ENCODE assay signal across 8 cellular contexts in the genomic region with DNA sequence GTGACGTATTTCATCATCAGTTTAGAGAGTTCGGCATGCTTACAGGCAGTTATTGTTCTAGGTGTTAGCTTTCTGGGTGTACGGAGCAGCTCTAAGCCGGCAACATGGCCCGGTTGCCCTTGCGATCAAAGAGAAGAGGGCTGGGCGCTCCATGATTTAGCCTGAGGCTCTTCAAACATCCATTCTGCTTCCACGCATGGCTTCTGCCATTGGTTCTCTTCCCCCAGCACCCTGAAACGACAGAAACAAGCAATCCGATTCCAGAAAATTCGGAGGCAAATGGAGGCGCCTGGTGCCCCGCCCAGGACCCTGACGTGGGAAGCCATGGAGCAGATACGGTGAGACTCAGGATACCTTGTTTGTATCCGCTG. TPM values are rescaled to one million over a fixed set of nuclear protein-coding genes. Genes with fewer than 3 reads are reported as not detected.
DNase-seq lines count a peak whose midpoint lies in the region; ATAC-seq, FAIRE-seq and TF ChIP-seq lines count a peak whose summit lies in the region.

No MANE protein-coding gene starts in this region.

- H3K18ac ChIP-seq in mesendoderm (ENCODE audit: low read length) = peak overlapping the region; percentile 85

- WGBS in mesendoderm (ENCODE audit: extremely low coverage, insufficient coverage, low lambda C conversion rate) = no CpG with 5 or more reads among the region's 16 CpGs

- no peak overlapping the region for H4K8ac ChIP-seq in mesendoderm (ENCODE audit: low read depth, low read length)

- peak; percentile 34 for DNase-seq in Ammon's horn (ENCODE audit: low spot score)
- DNase-seq in GM19239 (ENCODE audit: insufficient read length, low spot score) = no peak
- DNase-seq in mesendoderm = peak; percentile 82
- DNase-seq in stimulated activated CD8-positive, alpha-beta memory T cell treated with anti-CD3 and anti-CD28 coated beads, Interleukin-4, amount 100 ng/mL, for 48 hours = peak; percentile 66
- no peak for DNase-seq in NCI-H1694 treated with DMSO at 0.1 percent for 48 hours (lab: John Stamatoyannopoulos, UW)

- H4K20me1 ChIP-seq in KMS-11 (ENCODE audit: insufficient read depth) = 0 out of 2 replicates have a peak, but pooled peaks cover 18% of the 10 kb centered on the region

- peak overlapping the region; percentile 71 for H2BK5ac ChIP-seq in mesendoderm (ENCODE audit: low read length)

- H3K79me1 ChIP-seq in mesendoderm (ENCODE audit: low read length) = peaks cover 18% of the 10 kb centered on the region

- H2BK120ac ChIP-seq in mesendoderm (ENCODE audit: low read depth, low read length) = no peak overlapping the region

- peak overlapping the region; percentile 97 for H3K56ac ChIP-seq in mesendoderm (ENCODE audit: low read length)

- H3K36me3 ChIP-seq in KMS-11 (ENCODE audit: insufficient read depth) (no peaks in the 10 kb centered on the region; the same call in 1 of the 2 replicates), duodenal mucosa (ENCODE audit: control insufficient read depth in 1 of 2, insufficient read depth in 2 of 2, low read length in 2 of 2) (peaks cover 0 to 16% of the 10 kb centered on the region in 2 donors), mesendoderm (ENCODE audit: control insufficient read depth, insufficient read depth, low read length) (peaks cover 4% of the 10 kb centered on the region)

- peak overlapping the region; percentile 48 for H2AK5ac ChIP-seq in mesendoderm (ENCODE audit: low read length)

- ATAC-seq in activated CD4-positive, CD25-positive, alpha-beta regulatory T cell treated with anti-CD3 and anti-CD28 coated beads, Interleukin-2, amount 50 U/mL, for 24 hours = peak; percentile 9 to 13

- no peak overlapping the region for H4K5ac ChIP-seq in mesendoderm (ENCODE audit: low read length)

- H3K27ac ChIP-seq in KMS-11 = peak overlapping the region; percentile 69
- peak overlapping the region; percentile 95 for H3K27ac ChIP-seq in duodenal mucosa (ENCODE audit: low read depth, low read length)
- H3K27ac ChIP-seq in mesendoderm (ENCODE audit: low read depth, low read length) = peak overlapping the region; percentile 86

- no peak for TF ChIP-seq CTCF in KMS-11 (conservative IDR thresholded peaks at IDR 0.05; ENCODE audit: low read depth, low read length)

- H3K23ac ChIP-seq in mesendoderm (ENCODE audit: low read length) = no peak overlapping the region

- peak overlapping the region; percentile 36 for H3K4me3 ChIP-seq in KMS-11 (IDR thresholded peaks at IDR 0.05; ENCODE audit: insufficient read depth, low read depth, low read length)
- H3K4me3 ChIP-seq in duodenal mucosa (ENCODE audit: low read depth in 1 of 2, low read length in 2 of 2) = peak overlapping the region; percentile 95
- peak overlapping the region; percentile 94 for H3K4me3 ChIP-seq in mesendoderm (ENCODE audit: low read length)

- peak overlapping the region; percentile 65 for H3K4ac ChIP-seq in mesendoderm (ENCODE audit: low read depth, low read length)

- H2AFZ ChIP-seq in KMS-11 (ENCODE audit: low read depth) = peak overlapping the region; percentile 86

- H3K27me3 ChIP-seq in KMS-11 (ENCODE audit: insufficient read depth, low read depth) = no peaks in the 10 kb centered on the region
- no peaks in the 10 kb centered on the region for H3K27me3 ChIP-seq in duodenal mucosa (ENCODE audit: control insufficient read depth in 1 of 2, insufficient read depth in 2 of 2, low read length in 2 of 2)
- no peaks in the 10 kb centered on the region for H3K27me3 ChIP-seq in mesendoderm (ENCODE audit: insufficient read depth, low read length, poor library complexity)

- FAIRE-seq in GM19239 (lab: Jason Lieb, UNC) = peak; percentile 44

- peak overlapping the region; percentile 93 for H3K4me2 ChIP-seq in KMS-11
- H3K4me2 ChIP-seq in mesendoderm (ENCODE audit: low read length) = peak overlapping the region; percentile 72

- peak overlapping the region; percentile 86 for H3K9ac ChIP-seq in KMS-11
- H3K9ac ChIP-seq in duodenal mucosa (ENCODE audit: low read depth in 1 of 2, low read length in 2 of 2) = peak overlapping the region; percentile 93 to 97
- H3K9ac ChIP-seq in mesendoderm (ENCODE audit: low read length) = peak overlapping the region; percentile 95

- H3K4me1 ChIP-seq in KMS-11 (ENCODE audit: low read depth, poor library complexity, severe bottlenecking) (peaks cover 36% of the 10 kb centered on the region), duodenal mucosa (ENCODE audit: control insufficient read depth in 1 of 2, insufficient read depth in 2 of 2, low read length in 2 of 2) (peaks cover 44 to 52% of the 10 kb centered on the region in 2 donors), mesendoderm (ENCODE audit: control insufficient read depth, low read depth, low read length) (peaks cover 11% of the 10 kb centered on the region)

- peaks cover 46% of the 10 kb centered on the region for H3K79me2 ChIP-seq in KMS-11 (ENCODE audit: insufficient read depth, low read depth)
- peaks cover 45% of the 10 kb centered on the region for H3K79me2 ChIP-seq in mesendoderm (ENCODE audit: control insufficient read depth, insufficient read depth, low read length)

- H2BK15ac ChIP-seq in mesendoderm (replicated peaks; ENCODE audit: low read depth) = no peak overlapping the region

- no peaks in the 10 kb centered on the region for H3K9me3 ChIP-seq in duodenal mucosa (ENCODE audit: control insufficient read depth in 1 of 2, low read length in 2 of 2)

RNA-seq across cellular contexts. Expression of a gene that starts 0.6 kb away (rescaled TPM):
- polyA plus RNA-seq in mesendoderm (2013, experiment 1 of 2) = 72.7 TPM
- 73.4 TPM for polyA plus RNA-seq in mesendoderm (2013, experiment 2 of 2)

RNA-seq across cellular contexts. Expression of a gene that starts 16.7 kb away (rescaled TPM):
- polyA plus RNA-seq in mesendoderm (2013, experiment 1 of 2) = not detected
- 0.01 TPM for polyA plus RNA-seq in mesendoderm (2013, experiment 2 of 2)

RNA-seq across cellular contexts. Expression of a gene that starts 32.0 kb away (rescaled TPM):
- 1.1 TPM for polyA plus RNA-seq in mesendoderm (2013, experiment 1 of 2)
- 1.1 TPM for polyA plus RNA-seq in mesendoderm (2013, experiment 2 of 2)

RNA-seq across cellular contexts. Expression of a gene that starts 32.3 kb away (rescaled TPM):
- polyA plus RNA-seq in mesendoderm (2013, experiment 1 of 2) = 24.0 TPM
- 23.4 TPM for polyA plus RNA-seq in mesendoderm (2013, experiment 2 of 2)

Comparison
In these comparisons a context has a peak if more than half of its experiments do, and no peak if none do; other contexts are left out.
1. DNase-seq: peak in Ammon's horn (single experiment), mesendoderm (single experiment) and stimulated activated CD8-positive, alpha-beta memory T cell treated with anti-CD3 and anti-CD28 coated beads, Interleukin-4, amount 100 ng/mL, for 48 hours (single experiment); none in GM19239 (single experiment) and NCI-H1694 treated with DMSO at 0.1 percent for 48 hours (single experiment).
2. H3K4me3 ChIP-seq: peak in every context shown above with its lines; median percentile 95 in duodenal mucosa; 94 in mesendoderm; 36 in KMS-11.
3. Peak in every context shown above with its lines, with median percentiles within 50 percentile points of each other: H3K27ac ChIP-seq and H3K9ac ChIP-seq.